In the genomic region with DNA sequence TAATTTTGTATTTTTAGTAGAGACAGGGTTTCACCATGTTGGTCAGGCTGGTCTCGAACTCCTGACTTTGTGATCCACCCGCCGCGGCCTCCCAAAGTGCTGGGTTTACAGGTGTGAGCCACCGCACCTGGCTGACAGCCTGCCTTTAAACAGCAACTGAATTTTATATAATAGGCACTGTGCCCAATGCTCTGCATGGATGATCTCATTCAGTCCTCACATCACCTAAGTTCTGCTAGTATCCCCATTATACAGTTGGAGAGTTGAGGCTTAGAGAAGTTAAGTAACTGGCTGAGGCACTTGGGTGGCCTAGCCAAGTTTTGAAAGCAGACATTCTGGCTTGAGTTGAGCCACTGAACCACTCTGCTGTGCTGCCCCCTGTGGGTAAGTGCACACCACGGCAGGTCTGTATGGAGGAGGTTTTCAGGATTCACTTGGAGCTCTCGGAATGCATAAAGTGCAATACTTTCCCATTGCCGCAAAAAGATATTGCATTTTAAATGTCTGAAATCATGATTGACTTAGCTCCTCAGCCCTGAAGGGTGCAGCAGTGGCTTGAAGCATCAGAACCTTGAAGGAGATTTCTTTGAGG, we compare ENCODE assay signal across 8 cellular contexts.
DNase-seq lines count a peak whose midpoint lies in the region; ATAC-seq and TF ChIP-seq lines count a peak whose summit lies in the region.

No MANE protein-coding gene starts in this region.

- no peaks in the 10 kb centered on the region for H3K36me3 ChIP-seq in lower lobe of right lung

- no peaks in the 10 kb centered on the region for H3K27me3 ChIP-seq in lower lobe of right lung (ENCODE audit: low read depth)

- no peaks in the 10 kb centered on the region for H3K9me3 ChIP-seq in lower lobe of right lung

- H3K27ac ChIP-seq in lower lobe of right lung: no peak overlapping the region

- DNase-seq in D341Med (ENCODE audit: low spot score) (peak; percentile 71), HuH-7.5 (ENCODE audit: low spot score) (peak; percentile 17), astrocyte of the spinal cord (ENCODE audit: low read depth, low spot score) (no peak), lower lobe of right lung (no peak), GM19238 (ENCODE audit: insufficient read length, low spot score) (no peak), SW 1271 (lab: John Stamatoyannopoulos, UW) (no peak), NCI-H2227 (lab: John Stamatoyannopoulos, UW; ENCODE audit: unreplicated experiment) (no peak)
- DNase-seq in activated T-cell treated with anti-CD3 and anti-CD28 coated beads, Interleukin-2, amount 50 U/mL, for 4 hours: no peak

- in situ Hi-C loops in astrocyte of the spinal cord (cut with HindIII; ENCODE audit: low sequenced_read_pairs): no loop called here

- no peaks in the 10 kb centered on the region for H3K4me1 Mint-ChIP-seq in activated T-cell treated with anti-CD3 and anti-CD28 coated beads, Interleukin-2, amount 50 U/mL, for 4 hours (ENCODE audit: low read depth)

- H3K4me3 ChIP-seq in astrocyte of the spinal cord (ENCODE audit: low read depth, low read length): no peak overlapping the region
- no peak overlapping the region for H3K4me3 ChIP-seq in lower lobe of right lung

- peak; percentile 67 for TF ChIP-seq CTCF in astrocyte of the spinal cord (IDR thresholded peaks at IDR 0.05; ENCODE audit: low read depth, low read length)
- TF ChIP-seq CTCF in lower lobe of right lung (IDR thresholded peaks at IDR 0.05): peak; percentile 44

- intact Hi-C loops in lower lobe of right lung (cut with DNase I): no loop called here

- H3K27me3 Mint-ChIP-seq in activated T-cell treated with anti-CD3 and anti-CD28 coated beads, Interleukin-2, amount 50 U/mL, for 4 hours (ENCODE audit: low read depth): peaks cover 7% of the 10 kb centered on the region

- H3K4me1 ChIP-seq in lower lobe of right lung: no peaks in the 10 kb centered on the region

- no peak overlapping the region for H3K4me3 Mint-ChIP-seq in activated T-cell treated with anti-CD3 and anti-CD28 coated beads, Interleukin-2, amount 50 U/mL, for 4 hours

- no peaks in the 10 kb centered on the region for H3K36me3 Mint-ChIP-seq in activated T-cell treated with anti-CD3 and anti-CD28 coated beads, Interleukin-2, amount 50 U/mL, for 4 hours (ENCODE audit: insufficient read depth)

- peak; percentile 53 to 60 for ATAC-seq in lower lobe of right lung
- ATAC-seq in activated T-cell treated with anti-CD3 and anti-CD28 coated beads, Interleukin-2, amount 50 U/mL, for 4 hours: no peak

- peaks cover 5% of the 10 kb centered on the region for H3K9me3 Mint-ChIP-seq in activated T-cell treated with anti-CD3 and anti-CD28 coated beads, Interleukin-2, amount 50 U/mL, for 4 hours

Comparison
In these comparisons a context has a peak if more than half of its experiments do, and no peak if none do; other contexts are left out.
1. DNase-seq: peak in D341Med (single experiment) and HuH-7.5 (single experiment); none in astrocyte of the spinal cord (single experiment), lower lobe of right lung (single experiment), GM19238 (single experiment), activated T-cell treated with anti-CD3 and anti-CD28 coated beads, Interleukin-2, amount 50 U/mL, for 4 hours (single experiment), SW 1271 (0 of 2) and NCI-H2227 (single experiment).
2. ATAC-seq: peak in lower lobe of right lung (2 of 2); none in activated T-cell treated with anti-CD3 and anti-CD28 coated beads, Interleukin-2, amount 50 U/mL, for 4 hours (0 of 2).